ENCODE assay signal across 1 cellular context in the genomic region with DNA sequence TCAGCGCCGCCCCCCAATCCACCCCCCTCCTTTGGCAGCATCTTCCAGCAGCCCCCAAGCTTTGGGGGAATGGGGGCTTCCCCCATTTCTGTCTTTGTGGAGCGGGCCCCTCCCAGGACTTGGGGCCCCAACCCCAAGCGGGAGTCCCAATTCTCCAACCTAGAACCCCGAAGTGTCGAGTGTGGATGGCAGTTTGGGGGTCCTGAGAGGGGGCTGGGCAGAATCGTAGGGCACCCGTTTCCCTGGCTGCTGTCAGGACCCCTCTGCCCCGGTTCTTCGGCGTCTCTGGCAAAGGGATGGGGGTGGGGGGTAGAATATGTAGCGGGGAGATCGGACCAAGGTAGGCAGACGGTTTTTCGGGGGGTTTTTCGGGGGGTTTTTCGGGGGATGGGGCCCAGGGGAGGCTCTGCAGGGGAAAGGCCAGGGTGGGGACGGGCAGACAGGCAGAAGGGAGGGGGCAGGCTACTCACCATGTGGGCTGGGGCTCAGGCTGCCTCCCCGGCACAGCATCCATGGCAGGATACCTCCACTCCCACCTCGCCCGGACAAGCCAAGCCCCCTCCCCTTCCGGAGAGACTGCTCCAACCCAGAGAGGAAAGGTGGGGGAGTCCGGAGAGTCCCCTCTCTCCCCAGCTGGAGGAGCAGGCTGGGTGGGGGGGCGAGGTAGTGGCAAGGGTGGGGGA.
TF ChIP-seq lines count a peak whose summit lies in the region.

No MANE protein-coding gene starts in this region.

TF ChIP-seq in SK-N-SH treated with all-trans-retinoic acid at 6 μM for 48 hours, 23 proteins besides CTCF, POLR2A, EP300 and RAD21:
- TF ChIP-seq, protein P1, sequence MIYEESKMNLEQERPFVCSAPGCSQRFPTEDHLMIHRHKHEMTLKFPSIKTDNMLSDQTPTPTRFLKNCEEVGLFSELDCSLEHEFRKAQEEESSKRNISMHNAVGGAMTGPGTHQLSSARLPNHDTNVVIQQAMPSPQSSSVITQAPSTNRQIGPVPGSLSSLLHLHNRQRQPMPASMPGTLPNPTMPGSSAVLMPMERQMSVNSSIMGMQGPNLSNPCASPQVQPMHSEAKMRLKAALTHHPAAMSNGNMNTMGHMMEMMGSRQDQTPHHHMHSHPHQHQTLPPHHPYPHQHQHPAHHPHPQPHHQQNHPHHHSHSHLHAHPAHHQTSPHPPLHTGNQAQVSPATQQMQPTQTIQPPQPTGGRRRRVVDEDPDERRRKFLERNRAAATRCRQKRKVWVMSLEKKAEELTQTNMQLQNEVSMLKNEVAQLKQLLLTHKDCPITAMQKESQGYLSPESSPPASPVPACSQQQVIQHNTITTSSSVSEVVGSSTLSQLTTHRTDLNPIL (CRISPR knock-in tag; IDR thresholded peaks at IDR 0.05; ENCODE audit: low read depth): no peak
- TF ChIP-seq, protein P2, sequence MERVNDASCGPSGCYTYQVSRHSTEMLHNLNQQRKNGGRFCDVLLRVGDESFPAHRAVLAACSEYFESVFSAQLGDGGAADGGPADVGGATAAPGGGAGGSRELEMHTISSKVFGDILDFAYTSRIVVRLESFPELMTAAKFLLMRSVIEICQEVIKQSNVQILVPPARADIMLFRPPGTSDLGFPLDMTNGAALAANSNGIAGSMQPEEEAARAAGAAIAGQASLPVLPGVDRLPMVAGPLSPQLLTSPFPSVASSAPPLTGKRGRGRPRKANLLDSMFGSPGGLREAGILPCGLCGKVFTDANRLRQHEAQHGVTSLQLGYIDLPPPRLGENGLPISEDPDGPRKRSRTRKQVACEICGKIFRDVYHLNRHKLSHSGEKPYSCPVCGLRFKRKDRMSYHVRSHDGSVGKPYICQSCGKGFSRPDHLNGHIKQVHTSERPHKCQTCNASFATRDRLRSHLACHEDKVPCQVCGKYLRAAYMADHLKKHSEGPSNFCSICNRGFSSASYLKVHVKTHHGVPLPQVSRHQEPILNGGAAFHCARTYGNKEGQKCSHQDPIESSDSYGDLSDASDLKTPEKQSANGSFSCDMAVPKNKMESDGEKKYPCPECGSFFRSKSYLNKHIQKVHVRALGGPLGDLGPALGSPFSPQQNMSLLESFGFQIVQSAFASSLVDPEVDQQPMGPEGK (CRISPR knock-in tag; IDR thresholded peaks at IDR 0.05; ENCODE audit: borderline replicate concordance): no peak
- TF ChIP-seq TOX (CRISPR knock-in tag; IDR thresholded peaks at IDR 0.05; ENCODE audit: borderline replicate concordance) (no peak), ZNF70 (CRISPR knock-in tag; IDR thresholded peaks at IDR 0.05) (no peak), ZFP30 (CRISPR knock-in tag; IDR thresholded peaks at IDR 0.05) (no peak), RARB (CRISPR knock-in tag; IDR thresholded peaks at IDR 0.05) (no peak), BACH2 (CRISPR knock-in tag; IDR thresholded peaks at IDR 0.05; ENCODE audit: borderline replicate concordance) (no peak), ZNF565 (CRISPR knock-in tag; conservative IDR thresholded peaks at IDR 0.05; ENCODE audit: low read depth) (no peak), ISL1 (CRISPR knock-in tag; IDR thresholded peaks at IDR 0.05) (no peak), ZFP3 (CRISPR knock-in tag; IDR thresholded peaks at IDR 0.05) (no peak), PPARA (CRISPR knock-in tag; IDR thresholded peaks at IDR 0.05; ENCODE audit: borderline replicate concordance) (no peak), SNAI2 (CRISPR knock-in tag; IDR thresholded peaks at IDR 0.05) (no peak)
